In the genomic region with DNA sequence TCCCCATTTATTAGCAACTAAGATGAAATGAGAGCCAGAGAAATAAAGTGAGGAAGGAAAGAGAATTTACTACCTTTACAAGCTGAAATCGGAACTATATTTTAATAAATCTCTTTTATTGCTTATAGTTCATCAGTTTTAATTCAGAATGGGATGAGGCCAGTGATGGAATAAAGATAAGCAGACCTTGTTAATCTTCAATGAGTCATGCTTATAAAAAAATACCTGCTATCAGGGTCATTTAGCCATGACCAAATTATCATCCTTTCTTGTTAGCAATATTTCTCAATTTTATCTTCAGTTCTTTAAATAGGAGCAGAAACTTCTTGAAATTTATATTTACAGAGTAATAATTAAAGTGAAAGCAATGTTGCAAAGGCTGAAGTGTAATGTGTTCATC, we compare ENCODE assay signal across 25 cellular contexts. TPM values are rescaled to one million over a fixed set of nuclear protein-coding genes. Genes with fewer than 3 reads are reported as not detected.
"Had no signal": no experiment of that assay in that cellular context is flagged by ENCODE, and none has a peak within 500 bp of the region (broad histone marks: within the 10 kb centered on the region; RNA-seq: fewer than 3 reads in every experiment).

No MANE protein-coding gene starts in this region.

- H3K36me3 ChIP-seq: neutrophil, ovary, right lobe of liver, sigmoid colon, stomach, tibial artery, transverse colon, upper lobe of right lung, uterus had no signal

- H3K9ac ChIP-seq: parathyroid adenoma had no signal

- H3K27me3 ChIP-seq: neutrophil, ovary, right lobe of liver, sigmoid colon, stomach, tibial artery, transverse colon, upper lobe of right lung, uterus had no signal

- DNase-seq: naive thymus-derived CD8-positive, alpha-beta T cell; nephron progenitor cell; nucleus accumbens; ovary; posterior cingulate gyrus; psoas muscle; right cardiac atrium; right lobe of liver; sigmoid colon; small intestine; stimulated activated CD4-positive, alpha-beta T cell treated with anti-CD3 and anti-CD28 coated beads, Interleukin-15, amount 100 ng/mL, for 24 hours; stimulated activated CD4-positive, alpha-beta T cell treated with anti-CD3 and anti-CD28 coated beads, Interleukin-2, amount 100 ng/mL, for 24 hours; stimulated activated CD4-positive, alpha-beta T cell treated with anti-CD3 and anti-CD28 coated beads, Interleukin-2, amount 100 ng/mL, for 48 hours; stimulated activated CD4-positive, alpha-beta T cell treated with anti-CD3 and anti-CD28 coated beads, Interleukin-4, amount 100 ng/mL, for 24 hours; stimulated activated naive B cell treated with anti-CD40 and anti-IgM and Interleukin-4, amounts not matched to agents 10 μg/mL and 1 μg/mL and 100 μg/mL, for 72 hours; stimulated activated naive CD4-positive, alpha-beta T cell treated with Interleukin-2 at 50 U/mL for 16 hours; stomach; tibial artery; transverse colon; upper lobe of right lung; uterus had no signal

- H3K4me3 ChIP-seq: ovary, psoas muscle, right lobe of liver, sigmoid colon, stomach, tibial artery, transverse colon, upper lobe of right lung, uterus had no signal

- H3K9me3 ChIP-seq: neutrophil, ovary, psoas muscle, right lobe of liver, sigmoid colon, stomach, tibial artery, transverse colon, upper lobe of right lung, uterus had no signal

- ATAC-seq: naive thymus-derived CD8-positive, alpha-beta T cell; natural killer cell treated with Interleukin-12 subunit alpha and Interleukin-12 subunit beta and Interleukin-15 and Interleukin-18, amount 100 ng/mL, for 72 hours; psoas muscle; right cardiac atrium; right lobe of liver; stimulated activated effector memory CD8-positive, alpha-beta T cell treated with anti-CD3 and anti-CD28 coated beads, Interleukin-12 subunit alpha, Interleukin-12 subunit beta, amount 100 ng/mL, for 72 hours; stimulated activated naive B cell treated with anti-CD40 and anti-IgM and Interleukin-4, amounts not matched to agents 10 μg/mL and 1 μg/mL and 100 μg/mL, for 72 hours; upper lobe of right lung had no signal

- H3K27ac ChIP-seq: neutrophil, ovary, parathyroid adenoma, psoas muscle, right lobe of liver, sigmoid colon, stomach, tibial artery, transverse colon, upper lobe of right lung, uterus had no signal

- H3K79me2 ChIP-seq: parathyroid adenoma had no signal

- H3K4me1 ChIP-seq: parathyroid adenoma, psoas muscle, right lobe of liver, sigmoid colon, stomach, transverse colon, upper lobe of right lung had no signal

RNA-seq across cellular contexts. Expression of a gene that starts 26.1 kb away (rescaled TPM):
- total RNA-seq: naive thymus-derived CD8-positive, alpha-beta T cell; natural killer cell treated with Interleukin-12 subunit alpha and Interleukin-12 subunit beta and Interleukin-15 and Interleukin-18, amount 100 ng/mL, for 72 hours had no signal
- polyA plus RNA-seq: naive thymus-derived CD8-positive, alpha-beta T cell had no signal
